1 cellular context compared by ENCODE assay signal in genomic region chr19:39246951-39247669, GRCh38.
TF ChIP-seq lines count a peak whose summit lies in the region.

No MANE protein-coding gene starts in this region.

TF ChIP-seq in WTC11, 78 proteins besides CTCF, POLR2A, EP300 and RAD21 (continued from another document):
- TF ChIP-seq, protein P1, sequence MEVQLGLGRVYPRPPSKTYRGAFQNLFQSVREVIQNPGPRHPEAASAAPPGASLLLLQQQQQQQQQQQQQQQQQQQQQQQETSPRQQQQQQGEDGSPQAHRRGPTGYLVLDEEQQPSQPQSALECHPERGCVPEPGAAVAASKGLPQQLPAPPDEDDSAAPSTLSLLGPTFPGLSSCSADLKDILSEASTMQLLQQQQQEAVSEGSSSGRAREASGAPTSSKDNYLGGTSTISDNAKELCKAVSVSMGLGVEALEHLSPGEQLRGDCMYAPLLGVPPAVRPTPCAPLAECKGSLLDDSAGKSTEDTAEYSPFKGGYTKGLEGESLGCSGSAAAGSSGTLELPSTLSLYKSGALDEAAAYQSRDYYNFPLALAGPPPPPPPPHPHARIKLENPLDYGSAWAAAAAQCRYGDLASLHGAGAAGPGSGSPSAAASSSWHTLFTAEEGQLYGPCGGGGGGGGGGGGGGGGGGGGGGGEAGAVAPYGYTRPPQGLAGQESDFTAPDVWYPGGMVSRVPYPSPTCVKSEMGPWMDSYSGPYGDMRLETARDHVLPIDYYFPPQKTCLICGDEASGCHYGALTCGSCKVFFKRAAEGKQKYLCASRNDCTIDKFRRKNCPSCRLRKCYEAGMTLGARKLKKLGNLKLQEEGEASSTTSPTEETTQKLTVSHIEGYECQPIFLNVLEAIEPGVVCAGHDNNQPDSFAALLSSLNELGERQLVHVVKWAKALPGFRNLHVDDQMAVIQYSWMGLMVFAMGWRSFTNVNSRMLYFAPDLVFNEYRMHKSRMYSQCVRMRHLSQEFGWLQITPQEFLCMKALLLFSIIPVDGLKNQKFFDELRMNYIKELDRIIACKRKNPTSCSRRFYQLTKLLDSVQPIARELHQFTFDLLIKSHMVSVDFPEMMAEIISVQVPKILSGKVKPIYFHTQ (CRISPR knock-in tag; IDR thresholded peaks at IDR 0.05) = no peak
- no peak for TF ChIP-seq ATF6 (CRISPR knock-in tag; IDR thresholded peaks at IDR 0.05)
- 0 out of 2 replicates have a peak, but pooled peaks have one; percentile 58 for TF ChIP-seq ZNF317 (CRISPR knock-in tag; IDR thresholded peaks at IDR 0.05; ENCODE audit: borderline replicate concordance, low read depth)
- no peak for TF ChIP-seq ZNF423 (CRISPR knock-in tag; IDR thresholded peaks at IDR 0.05)
- TF ChIP-seq NR3C1 (CRISPR knock-in tag; conservative IDR thresholded peaks at IDR 0.05; ENCODE audit: low read depth) = no peak
- TF ChIP-seq PREB (CRISPR knock-in tag; IDR thresholded peaks at IDR 0.05; ENCODE audit: borderline replicate concordance) = no peak
- no peak for TF ChIP-seq CBFB (CRISPR knock-in tag; IDR thresholded peaks at IDR 0.05; ENCODE audit: low read depth)
- no peak for TF ChIP-seq NR1H2 (CRISPR knock-in tag; IDR thresholded peaks at IDR 0.05)
- TF ChIP-seq JUN (CRISPR knock-in tag; IDR thresholded peaks at IDR 0.05) = 0 out of 2 replicates have a peak, but pooled peaks have one; percentile 35
- no peak for TF ChIP-seq FOXJ3 (CRISPR knock-in tag; IDR thresholded peaks at IDR 0.05; ENCODE audit: borderline replicate concordance)
- no peak for TF ChIP-seq PRRX2 (CRISPR knock-in tag; IDR thresholded peaks at IDR 0.05)
- TF ChIP-seq FOXP1 (CRISPR knock-in tag; IDR thresholded peaks at IDR 0.05; ENCODE audit: borderline replicate concordance) = peak; percentile 81; the same call in 1 of the 2 replicates
- TF ChIP-seq SMAD4 (CRISPR knock-in tag; IDR thresholded peaks at IDR 0.05) = no peak
- TF ChIP-seq HMGA2 (CRISPR knock-in tag; IDR thresholded peaks at IDR 0.05) = no peak
- peak; percentile 83; the same call in 1 of the 2 replicates for TF ChIP-seq TP53 (CRISPR knock-in tag; IDR thresholded peaks at IDR 0.05)
- TF ChIP-seq GABPB1 (CRISPR knock-in tag; IDR thresholded peaks at IDR 0.05) = no peak
- peak; percentile 75; the same call in 1 of the 2 replicates for TF ChIP-seq ETV6 (CRISPR knock-in tag; IDR thresholded peaks at IDR 0.05)
- TF ChIP-seq, protein P2, sequence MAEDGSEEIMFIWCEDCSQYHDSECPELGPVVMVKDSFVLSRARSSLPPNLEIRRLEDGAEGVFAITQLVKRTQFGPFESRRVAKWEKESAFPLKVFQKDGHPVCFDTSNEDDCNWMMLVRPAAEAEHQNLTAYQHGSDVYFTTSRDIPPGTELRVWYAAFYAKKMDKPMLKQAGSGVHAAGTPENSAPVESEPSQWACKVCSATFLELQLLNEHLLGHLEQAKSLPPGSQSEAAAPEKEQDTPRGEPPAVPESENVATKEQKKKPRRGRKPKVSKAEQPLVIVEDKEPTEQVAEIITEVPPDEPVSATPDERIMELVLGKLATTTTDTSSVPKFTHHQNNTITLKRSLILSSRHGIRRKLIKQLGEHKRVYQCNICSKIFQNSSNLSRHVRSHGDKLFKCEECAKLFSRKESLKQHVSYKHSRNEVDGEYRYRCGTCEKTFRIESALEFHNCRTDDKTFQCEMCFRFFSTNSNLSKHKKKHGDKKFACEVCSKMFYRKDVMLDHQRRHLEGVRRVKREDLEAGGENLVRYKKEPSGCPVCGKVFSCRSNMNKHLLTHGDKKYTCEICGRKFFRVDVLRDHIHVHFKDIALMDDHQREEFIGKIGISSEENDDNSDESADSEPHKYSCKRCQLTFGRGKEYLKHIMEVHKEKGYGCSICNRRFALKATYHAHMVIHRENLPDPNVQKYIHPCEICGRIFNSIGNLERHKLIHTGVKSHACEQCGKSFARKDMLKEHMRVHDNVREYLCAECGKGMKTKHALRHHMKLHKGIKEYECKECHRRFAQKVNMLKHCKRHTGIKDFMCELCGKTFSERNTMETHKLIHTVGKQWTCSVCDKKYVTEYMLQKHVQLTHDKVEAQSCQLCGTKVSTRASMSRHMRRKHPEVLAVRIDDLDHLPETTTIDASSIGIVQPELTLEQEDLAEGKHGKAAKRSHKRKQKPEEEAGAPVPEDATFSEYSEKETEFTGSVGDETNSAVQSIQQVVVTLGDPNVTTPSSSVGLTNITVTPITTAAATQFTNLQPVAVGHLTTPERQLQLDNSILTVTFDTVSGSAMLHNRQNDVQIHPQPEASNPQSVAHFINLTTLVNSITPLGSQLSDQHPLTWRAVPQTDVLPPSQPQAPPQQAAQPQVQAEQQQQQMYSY (CRISPR knock-in tag; IDR thresholded peaks at IDR 0.05) = peak; percentile 25; the same call in 1 of the 2 replicates
- TF ChIP-seq, protein P3, sequence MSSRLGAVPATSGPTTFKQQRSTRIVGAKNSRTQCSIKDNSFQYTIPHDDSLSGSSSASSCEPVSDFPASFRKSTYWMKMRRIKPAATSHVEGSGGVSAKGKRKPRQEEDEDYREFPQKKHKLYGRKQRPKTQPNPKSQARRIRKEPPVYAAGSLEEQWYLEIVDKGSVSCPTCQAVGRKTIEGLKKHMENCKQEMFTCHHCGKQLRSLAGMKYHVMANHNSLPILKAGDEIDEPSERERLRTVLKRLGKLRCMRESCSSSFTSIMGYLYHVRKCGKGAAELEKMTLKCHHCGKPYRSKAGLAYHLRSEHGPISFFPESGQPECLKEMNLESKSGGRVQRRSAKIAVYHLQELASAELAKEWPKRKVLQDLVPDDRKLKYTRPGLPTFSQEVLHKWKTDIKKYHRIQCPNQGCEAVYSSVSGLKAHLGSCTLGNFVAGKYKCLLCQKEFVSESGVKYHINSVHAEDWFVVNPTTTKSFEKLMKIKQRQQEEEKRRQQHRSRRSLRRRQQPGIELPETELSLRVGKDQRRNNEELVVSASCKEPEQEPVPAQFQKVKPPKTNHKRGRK (CRISPR knock-in tag; IDR thresholded peaks at IDR 0.05; ENCODE audit: borderline replicate concordance) = no peak
- 0 out of 2 replicates have a peak, but pooled peaks have one; percentile 20 for TF ChIP-seq ZNF138 (CRISPR knock-in tag; conservative IDR thresholded peaks at IDR 0.05)
- peak; percentile 70; the same call in 1 of the 2 replicates for TF ChIP-seq SP1 (CRISPR knock-in tag; conservative IDR thresholded peaks at IDR 0.05)
- TF ChIP-seq GRHL2 (CRISPR knock-in tag; IDR thresholded peaks at IDR 0.05; ENCODE audit: insufficient replicate concordance, severe bottlenecking) = no peak
- no peak for TF ChIP-seq NFATC4 (CRISPR knock-in tag; IDR thresholded peaks at IDR 0.05)
- TF ChIP-seq NFYB (CRISPR knock-in tag; conservative IDR thresholded peaks at IDR 0.05; ENCODE audit: low read depth) = peak; percentile 74
- TF ChIP-seq SMAD3 (CRISPR knock-in tag; IDR thresholded peaks at IDR 0.05; ENCODE audit: borderline replicate concordance) = peak; percentile 92
- TF ChIP-seq, protein P4, sequence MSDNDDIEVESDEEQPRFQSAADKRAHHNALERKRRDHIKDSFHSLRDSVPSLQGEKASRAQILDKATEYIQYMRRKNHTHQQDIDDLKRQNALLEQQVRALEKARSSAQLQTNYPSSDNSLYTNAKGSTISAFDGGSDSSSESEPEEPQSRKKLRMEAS (CRISPR knock-in tag; IDR thresholded peaks at IDR 0.05) = peak; percentile 91
- peak; percentile 82; the same call in 1 of the 2 replicates for TF ChIP-seq CREB1 (CRISPR knock-in tag; IDR thresholded peaks at IDR 0.05)
- TF ChIP-seq SOX15 (CRISPR knock-in tag; IDR thresholded peaks at IDR 0.05) = no peak
- TF ChIP-seq, protein P5, sequence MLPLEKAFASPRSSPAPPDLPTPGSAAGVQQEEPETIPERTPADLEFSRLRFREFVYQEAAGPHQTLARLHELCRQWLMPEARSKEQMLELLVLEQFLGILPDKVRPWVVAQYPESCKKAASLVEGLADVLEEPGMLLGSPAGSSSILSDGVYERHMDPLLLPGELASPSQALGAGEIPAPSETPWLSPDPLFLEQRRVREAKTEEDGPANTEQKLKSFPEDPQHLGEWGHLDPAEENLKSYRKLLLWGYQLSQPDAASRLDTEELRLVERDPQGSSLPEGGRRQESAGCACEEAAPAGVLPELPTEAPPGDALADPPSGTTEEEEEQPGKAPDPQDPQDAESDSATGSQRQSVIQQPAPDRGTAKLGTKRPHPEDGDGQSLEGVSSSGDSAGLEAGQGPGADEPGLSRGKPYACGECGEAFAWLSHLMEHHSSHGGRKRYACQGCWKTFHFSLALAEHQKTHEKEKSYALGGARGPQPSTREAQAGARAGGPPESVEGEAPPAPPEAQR (CRISPR knock-in tag; IDR thresholded peaks at IDR 0.05) = no peak
- TF ChIP-seq IRF2 (CRISPR knock-in tag; IDR thresholded peaks at IDR 0.05; ENCODE audit: borderline replicate concordance, low read depth) = no peak
- TF ChIP-seq TCF7 (CRISPR knock-in tag; IDR thresholded peaks at IDR 0.05; ENCODE audit: low read depth) = peak; percentile 85; the same call in 1 of the 2 replicates
- TF ChIP-seq TEAD1 (CRISPR knock-in tag; IDR thresholded peaks at IDR 0.05) = peak; percentile 80
- TF ChIP-seq ZNF232 (CRISPR knock-in tag; IDR thresholded peaks at IDR 0.05) = peak; percentile 97
- peak; percentile 93 for TF ChIP-seq NFE2L1 (CRISPR knock-in tag; IDR thresholded peaks at IDR 0.05)
- no peak; the same call in 1 of the 2 replicates for TF ChIP-seq ATF2 (CRISPR knock-in tag; IDR thresholded peaks at IDR 0.05; ENCODE audit: borderline replicate concordance, low read depth)
- no peak for TF ChIP-seq ZNF416 (CRISPR knock-in tag; IDR thresholded peaks at IDR 0.05)
- TF ChIP-seq ZNF219 (CRISPR knock-in tag; IDR thresholded peaks at IDR 0.05; ENCODE audit: borderline replicate concordance) = no peak
- peak; percentile 87 for TF ChIP-seq IRF1 (CRISPR knock-in tag; IDR thresholded peaks at IDR 0.05)
- no peak for TF ChIP-seq KAT7 (CRISPR knock-in tag; IDR thresholded peaks at IDR 0.05; ENCODE audit: borderline replicate concordance)
- TF ChIP-seq OVOL2 (CRISPR knock-in tag; IDR thresholded peaks at IDR 0.05; ENCODE audit: borderline replicate concordance) = no peak
- no peak for TF ChIP-seq GTF2I (CRISPR knock-in tag; conservative IDR thresholded peaks at IDR 0.05)
- TF ChIP-seq FOXK1 (CRISPR knock-in tag; IDR thresholded peaks at IDR 0.05) = peak; percentile 84
- TF ChIP-seq ELF4 (CRISPR knock-in tag; IDR thresholded peaks at IDR 0.05; ENCODE audit: low read depth) = no peak
